In the genomic region with DNA sequence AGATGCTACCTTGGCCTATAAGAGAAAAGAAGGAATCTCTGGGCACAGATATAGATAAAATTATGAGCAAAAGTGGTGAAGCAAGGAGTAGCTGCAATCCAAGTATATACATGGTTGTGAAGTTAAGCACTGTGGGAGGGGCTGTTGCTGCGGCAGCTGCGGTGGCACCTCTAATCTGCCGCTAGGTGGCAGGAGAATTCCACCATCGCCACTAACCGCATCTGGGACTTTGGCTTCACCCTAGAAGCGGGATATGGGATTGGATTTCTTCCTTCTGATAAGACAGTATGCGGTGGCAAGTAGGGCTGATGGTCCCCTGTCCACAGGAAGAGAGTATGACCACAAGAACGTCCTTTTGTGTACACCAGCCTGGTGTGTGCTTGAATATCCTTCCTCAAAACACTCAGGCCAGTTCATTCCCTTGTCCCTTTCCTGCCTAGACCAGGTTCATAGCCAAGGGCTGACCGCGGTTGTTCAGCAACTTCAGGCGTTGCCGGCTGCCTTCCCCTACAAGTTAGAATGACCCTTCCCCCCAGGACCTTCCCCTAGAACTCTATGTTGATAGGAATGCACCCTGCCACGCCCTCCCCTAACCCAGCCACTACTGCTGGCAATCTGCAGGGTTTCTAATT, we compare ENCODE assay signal across 8 cellular contexts. TPM values are rescaled to one million over a fixed set of nuclear protein-coding genes. Genes with fewer than 3 reads are reported as not detected.
DNase-seq lines count a peak whose midpoint lies in the region; ATAC-seq, FAIRE-seq and TF ChIP-seq lines count a peak whose summit lies in the region.

No MANE protein-coding gene starts in this region.

- intact Hi-C loops in CD8-positive, alpha-beta T cell (cut with DNase I, micrococcal nuclease): loop anchor here in 1 of 2 experiments (2.0 kb wide), 1 partner anchor 1860 kb away; no protein-coding TSS in a partner anchor
- intact Hi-C loops in esophagus muscularis mucosa (cut with DNase I): loop anchor here (5.0 kb wide), 2 partner anchors 220 to 235 kb away; no protein-coding TSS in a partner anchor

- H3K27me3 ChIP-seq in CD8-positive, alpha-beta T cell (ENCODE audit: insufficient read depth, low read length): no peaks in the 10 kb centered on the region
- H3K27me3 ChIP-seq in esophagus muscularis mucosa: peaks cover 0 to 42% (median 4%) of the 10 kb centered on the region in 4 donors

- H3K27ac Mint-ChIP-seq in CD8-positive, alpha-beta T cell: no peak overlapping the region

- H3K4me1 ChIP-seq in CD8-positive, alpha-beta T cell (ENCODE audit: insufficient read depth, low read length): no peaks in the 10 kb centered on the region
- peaks cover 0 to 6% (median 6%) of the 10 kb centered on the region in 4 donors for H3K4me1 ChIP-seq in esophagus muscularis mucosa

- H3K36me3 ChIP-seq in CD8-positive, alpha-beta T cell (ENCODE audit: insufficient read depth, low read length): no peaks in the 10 kb centered on the region
- no peaks in the 10 kb centered on the region for H3K36me3 ChIP-seq in esophagus muscularis mucosa

- H3K4me3 Mint-ChIP-seq in CD8-positive, alpha-beta T cell: no peak overlapping the region

- peak; percentile 64 for TF ChIP-seq CTCF in CD8-positive, alpha-beta T cell (IDR thresholded peaks at IDR 0.05)
- peak; percentile 67 to 90 (median 81) for TF ChIP-seq CTCF in esophagus muscularis mucosa (IDR thresholded peaks at IDR 0.05)

- H3K27ac ChIP-seq in CD8-positive, alpha-beta T cell (ENCODE audit: low read depth, low read length): no peak overlapping the region
- no peak overlapping the region for H3K27ac ChIP-seq in esophagus muscularis mucosa (replicated peaks in 1 of 4)

- peak; percentile 74 for FAIRE-seq in H54 (lab: Jason Lieb, UNC)

- no peak for ATAC-seq in CD8-positive, alpha-beta T cell
- no peak for ATAC-seq in GM18858 (IDR thresholded peaks at IDR 0.05; ENCODE audit: unreplicated experiment)

- POLR2A ChIA-PET in CD8-positive, alpha-beta T cell (lab: Charles Lee): no interaction called here

- H3K9me3 Mint-ChIP-seq in CD8-positive, alpha-beta T cell: no peaks in the 10 kb centered on the region

- H3K27me3 Mint-ChIP-seq in CD8-positive, alpha-beta T cell (ENCODE audit: low read depth): no peaks in the 10 kb centered on the region

- no peak overlapping the region for H3K4me3 ChIP-seq in CD8-positive, alpha-beta T cell (ENCODE audit: low read depth, low read length)
- no peak overlapping the region for H3K4me3 ChIP-seq in esophagus muscularis mucosa

- WGBS in esophagus muscularis mucosa: 18% methylated on average over 13 of the region's 13 CpGs

- H3K36me3 Mint-ChIP-seq in CD8-positive, alpha-beta T cell: no peaks in the 10 kb centered on the region

- no peaks in the 10 kb centered on the region for H3K9me3 ChIP-seq in CD8-positive, alpha-beta T cell (ENCODE audit: low read length)
- no peaks in the 10 kb centered on the region for H3K9me3 ChIP-seq in esophagus muscularis mucosa

- no peak for TF ChIP-seq POLR2A in H54 (IDR thresholded peaks at IDR 0.05; ENCODE audit: low read depth, low read length)
- TF ChIP-seq POLR2A in esophagus muscularis mucosa (IDR thresholded peaks at IDR 0.05; ENCODE audit: low read depth): no peak

- no peaks in the 10 kb centered on the region for H3K4me1 Mint-ChIP-seq in CD8-positive, alpha-beta T cell (ENCODE audit: low read depth)

- peak in 4 of 7 experiments; percentile 7 to 27 (median 16) for DNase-seq in CD8-positive, alpha-beta T cell
- peak; percentile 72 for DNase-seq in H54 (ENCODE audit: insufficient read length, low spot score)
- DNase-seq in NCI-H2107 treated with DMSO at 0.1 percent for 48 hours (lab: John Stamatoyannopoulos, UW; ENCODE audit: unreplicated experiment): peak; percentile 26
- DNase-seq in activated CD4-positive, alpha-beta T cell treated with anti-CD3 and anti-CD28 coated beads for 48 hours: peak; percentile 61
- no peak for DNase-seq in esophagus muscularis mucosa (ENCODE audit: extremely low spot score)
- peak; percentile 72 for DNase-seq in myocyte (ENCODE audit: low read depth)
- peak; percentile 66 for DNase-seq in ureter (ENCODE audit: low spot score)

- CTCF ChIA-PET in CD8-positive, alpha-beta T cell (lab: Charles Lee): interaction anchor here (0.8 to 1.2 kb wide), 2 partner anchors 12 to 1856 kb away, joined by 3 to 4 read pairs; no protein-coding TSS in a partner anchor

- TF ChIP-seq EP300 in esophagus muscularis mucosa (IDR thresholded peaks at IDR 0.05): no peak

RNA-seq across cellular contexts. Expression of a gene that starts 5.1 kb away (rescaled TPM):
- not detected for total RNA-seq in CD8-positive, alpha-beta T cell
- total RNA-seq in esophagus muscularis mucosa (under 1 TPM in 2 of 4 donors, not detected in 2; 0.17 to 0.26 TPM), myocyte (0.16 and 0.31 TPM in 2 replicates), ureter (0.70 TPM)
- polyA plus RNA-seq in myocyte (2012): 0.55 TPM

RNA-seq across cellular contexts. Expression of a gene that starts 44.6 kb away (rescaled TPM):
- not detected for total RNA-seq in CD8-positive, alpha-beta T cell
- total RNA-seq in esophagus muscularis mucosa: 10 to 100 TPM; 40.7 to 93.4 (median 75.4) TPM
- 22.6 and 25.0 TPM in 2 replicates for total RNA-seq in myocyte
- polyA plus RNA-seq in myocyte (2012): 22.3 TPM
- 36.1 TPM for total RNA-seq in ureter

Comparison
In these comparisons a context has a peak if more than half of its experiments do, and no peak if none do; other contexts are left out.
1. RNA of a gene that starts 44.6 kb away (total RNA-seq): 40.7 to 93.4 TPM in esophagus muscularis mucosa, 36.1 TPM in ureter (single experiment) and 22.6 to 25.0 TPM in myocyte; not detected in CD8-positive, alpha-beta T cell; every median in the first group is over 10 times any median in the second.